Comparison of ENCODE assay signal across 8 cellular contexts in the genomic region with DNA sequence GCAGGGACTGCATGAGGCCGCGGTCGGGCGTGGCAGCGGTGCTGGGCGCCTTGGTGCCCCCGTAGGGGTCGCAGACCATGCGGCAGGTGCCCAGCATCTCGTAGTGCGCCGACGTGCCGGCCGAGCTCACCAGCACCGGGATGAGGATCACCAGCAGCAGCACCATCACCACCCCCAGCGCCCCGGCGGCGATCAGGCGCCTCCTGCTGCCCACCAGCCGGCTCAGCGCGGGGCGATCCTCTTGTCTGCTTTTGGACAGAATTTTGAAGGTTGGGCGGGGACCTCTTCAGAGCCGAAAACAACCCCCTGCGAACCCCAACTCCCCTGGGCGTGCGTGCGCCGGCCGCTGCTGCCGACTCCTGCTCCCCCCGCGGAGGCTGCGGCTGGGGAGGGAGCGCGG. TPM values are rescaled to one million over a fixed set of nuclear protein-coding genes. Genes with fewer than 3 reads are reported as not detected.
DNase-seq lines count a peak whose midpoint lies in the region; ATAC-seq, FAIRE-seq and TF ChIP-seq lines count a peak whose summit lies in the region.

No MANE protein-coding gene starts in this region.

- no peaks in the 10 kb centered on the region for H3K9me3 Mint-ChIP-seq in stimulated activated memory B cell treated with anti-CD40 and anti-IgM and Interleukin-4, amounts not matched to agents 10 μg/mL and 1 μg/mL and 100 μg/mL, for 72 hours

- peaks cover 57% of the 10 kb centered on the region for H3K27me3 Mint-ChIP-seq in stimulated activated memory B cell treated with anti-CD40 and anti-IgM and Interleukin-4, amounts not matched to agents 10 μg/mL and 1 μg/mL and 100 μg/mL, for 72 hours

- no peaks in the 10 kb centered on the region for H3K36me3 Mint-ChIP-seq in stimulated activated memory B cell treated with anti-CD40 and anti-IgM and Interleukin-4, amounts not matched to agents 10 μg/mL and 1 μg/mL and 100 μg/mL, for 72 hours

- H3K27ac Mint-ChIP-seq in stimulated activated memory B cell treated with anti-CD40 and anti-IgM and Interleukin-4, amounts not matched to agents 10 μg/mL and 1 μg/mL and 100 μg/mL, for 72 hours = peak overlapping the region; percentile 45

- TF ChIP-seq CTCF in GM12865 (IDR thresholded peaks at IDR 0.05; ENCODE audit: insufficient read depth, low read depth, low read length, missing control alignments) = peak; percentile 36
- peak; percentile 34 for TF ChIP-seq CTCF in astrocyte of the spinal cord (IDR thresholded peaks at IDR 0.05; ENCODE audit: low read depth, low read length)
- TF ChIP-seq CTCF in kidney (IDR thresholded peaks at IDR 0.05; ENCODE audit: borderline replicate concordance, extremely low read depth, insufficient read depth) = no peak

- DNase-seq in GM12865 (ENCODE audit: low read depth) (peak; percentile 68), NCI-H69 (lab: John Stamatoyannopoulos, UW) (peak; percentile 87), astrocyte of the spinal cord (ENCODE audit: low read depth, low spot score) (no peak), kidney (peak; percentile 79), MV-4-11 (lab: John Stamatoyannopoulos, UW) (no peak), NCI-H2029 (lab: John Stamatoyannopoulos, UW) (no peak)

- H3K4me1 Mint-ChIP-seq in stimulated activated memory B cell treated with anti-CD40 and anti-IgM and Interleukin-4, amounts not matched to agents 10 μg/mL and 1 μg/mL and 100 μg/mL, for 72 hours = peaks cover 21% of the 10 kb centered on the region

- intact Hi-C loops in kidney (cut with DNase I) = no loop called here

- H3K36me3 ChIP-seq in kidney (ENCODE audit: control insufficient read depth in 1 of 2, insufficient read depth in 2 of 2, low read length in 2 of 2) = no peaks in the 10 kb centered on the region

- no peak for FAIRE-seq in kidney (lab: Jason Lieb, UNC)

- ATAC-seq in GM21723 (IDR thresholded peaks at IDR 0.05; ENCODE audit: unreplicated experiment) = peak; percentile 58
- peak; percentile 29 for ATAC-seq in stimulated activated memory B cell treated with anti-CD40 and anti-IgM and Interleukin-4, amounts not matched to agents 10 μg/mL and 1 μg/mL and 100 μg/mL, for 72 hours

- H3K4me3 Mint-ChIP-seq in stimulated activated memory B cell treated with anti-CD40 and anti-IgM and Interleukin-4, amounts not matched to agents 10 μg/mL and 1 μg/mL and 100 μg/mL, for 72 hours = peak overlapping the region; percentile 56

- H3K4me3 ChIP-seq in GM12865 (ENCODE audit: low read depth, low read length) = peak overlapping the region; percentile 43
- peak overlapping the region; percentile 13 for H3K4me3 ChIP-seq in astrocyte of the spinal cord (ENCODE audit: low read depth, low read length)
- H3K4me3 ChIP-seq in kidney (ENCODE audit: low read length in 2 of 2) = peak overlapping the region in 1 of 2 donors; percentile 17

- H3K27ac ChIP-seq in kidney (ENCODE audit: low read depth in 2 of 2, low read length in 2 of 2) = no peak overlapping the region

- in situ Hi-C loops in astrocyte of the spinal cord (cut with HindIII; ENCODE audit: low sequenced_read_pairs) = no loop called here

- no peaks in the 10 kb centered on the region for H3K9me3 ChIP-seq in kidney (ENCODE audit: control insufficient read depth in 1 of 2, low read length in 2 of 2)

- peaks cover 0 to 8% of the 10 kb centered on the region in 2 donors for H3K4me1 ChIP-seq in kidney (ENCODE audit: control insufficient read depth in 1 of 2, insufficient read depth in 1 of 2, low read depth in 1 of 2, low read length in 2 of 2)

- H3K9ac ChIP-seq in kidney (ENCODE audit: low read length in 2 of 2) = no peak overlapping the region

RNA-seq across cellular contexts. Expression of a gene that starts 0.8 kb away (rescaled TPM):
- not detected for total RNA-seq in kidney
- polyA plus RNA-seq in kidney (ENCODE audit: insufficient read depth, low read depth, low replicate concordance) = not detected

Comparison
In these comparisons a context has a peak if more than half of its experiments do, and no peak if none do; other contexts are left out.
1. DNase-seq: peak in GM12865 (single experiment), NCI-H69 (single experiment) and kidney (single experiment); none in astrocyte of the spinal cord (single experiment), MV-4-11 (single experiment) and NCI-H2029 (single experiment).